Comparison of ENCODE assay signal across 1 cellular context in the genomic region with DNA sequence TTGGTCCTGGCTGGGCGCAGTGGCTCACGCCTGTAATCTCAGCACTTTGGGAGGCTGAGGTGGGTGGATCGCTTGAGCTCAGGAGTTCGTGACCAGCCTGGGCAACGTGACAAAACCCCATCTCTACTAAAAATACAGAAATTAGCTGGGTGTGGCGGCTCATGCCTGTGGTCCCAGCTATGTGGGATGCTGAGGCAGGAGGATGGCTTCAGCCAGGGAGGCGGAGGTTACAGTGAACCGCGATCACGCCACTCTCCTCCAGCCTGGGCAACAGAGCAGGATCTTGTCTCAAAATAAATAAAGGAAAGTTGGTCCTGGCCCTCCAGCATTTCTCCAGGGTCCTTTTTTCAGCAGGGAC.
TF ChIP-seq lines count a peak whose summit lies in the region.

No MANE protein-coding gene starts in this region.

TF ChIP-seq in HCT116, 20 proteins besides CTCF, POLR2A, EP300 and RAD21 (continued from another document):
- no peak for TF ChIP-seq EZH2phosphoT487 (IDR thresholded peaks at IDR 0.05; ENCODE audit: borderline replicate concordance)
- TF ChIP-seq, protein P1, sequence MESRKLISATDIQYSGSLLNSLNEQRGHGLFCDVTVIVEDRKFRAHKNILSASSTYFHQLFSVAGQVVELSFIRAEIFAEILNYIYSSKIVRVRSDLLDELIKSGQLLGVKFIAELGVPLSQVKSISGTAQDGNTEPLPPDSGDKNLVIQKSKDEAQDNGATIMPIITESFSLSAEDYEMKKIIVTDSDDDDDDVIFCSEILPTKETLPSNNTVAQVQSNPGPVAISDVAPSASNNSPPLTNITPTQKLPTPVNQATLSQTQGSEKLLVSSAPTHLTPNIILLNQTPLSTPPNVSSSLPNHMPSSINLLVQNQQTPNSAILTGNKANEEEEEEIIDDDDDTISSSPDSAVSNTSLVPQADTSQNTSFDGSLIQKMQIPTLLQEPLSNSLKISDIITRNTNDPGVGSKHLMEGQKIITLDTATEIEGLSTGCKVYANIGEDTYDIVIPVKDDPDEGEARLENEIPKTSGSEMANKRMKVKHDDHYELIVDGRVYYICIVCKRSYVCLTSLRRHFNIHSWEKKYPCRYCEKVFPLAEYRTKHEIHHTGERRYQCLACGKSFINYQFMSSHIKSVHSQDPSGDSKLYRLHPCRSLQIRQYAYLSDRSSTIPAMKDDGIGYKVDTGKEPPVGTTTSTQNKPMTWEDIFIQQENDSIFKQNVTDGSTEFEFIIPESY (IDR thresholded peaks at IDR 0.05; ENCODE audit: extremely low read depth, insufficient replicate concordance, low read length), result no peak
- no peak for TF ChIP-seq ZNF274 (IDR thresholded peaks at IDR 0.05; ENCODE audit: low read depth, low read length)
- no peak for TF ChIP-seq YY1 (IDR thresholded peaks at IDR 0.05; ENCODE audit: extremely low read depth, insufficient replicate concordance, low read depth, low read length)
- TF ChIP-seq SP1 (IDR thresholded peaks at IDR 0.05; ENCODE audit: low read depth), result no peak
- no peak for TF ChIP-seq JUND (IDR thresholded peaks at IDR 0.05)
- no peak for TF ChIP-seq ZFX (IDR thresholded peaks at IDR 0.05)
- no peak for TF ChIP-seq SRF (IDR thresholded peaks at IDR 0.05; ENCODE audit: low read depth)
- TF ChIP-seq SIN3A (IDR thresholded peaks at IDR 0.05; ENCODE audit: low read depth), result no peak
- no peak for TF ChIP-seq FOSL1 (IDR thresholded peaks at IDR 0.05; ENCODE audit: low read depth)
- no peak for TF ChIP-seq ELF1 (IDR thresholded peaks at IDR 0.05; ENCODE audit: borderline replicate concordance, low read depth)
- no peak for TF ChIP-seq POLR2AphosphoS5 (IDR thresholded peaks at IDR 0.05; ENCODE audit: low read depth, low read length)
- TF ChIP-seq EZH2 (IDR thresholded peaks at IDR 0.05), result no peak
- TF ChIP-seq TCF7L2 (IDR thresholded peaks at IDR 0.05; ENCODE audit: borderline replicate concordance, extremely low read depth, insufficient read depth, insufficient read length), result no peak
TF ChIP-seq in HCT116: peak in this region for 0.
